Comparison of ENCODE assay signal across 1 cellular context in the genomic region with DNA sequence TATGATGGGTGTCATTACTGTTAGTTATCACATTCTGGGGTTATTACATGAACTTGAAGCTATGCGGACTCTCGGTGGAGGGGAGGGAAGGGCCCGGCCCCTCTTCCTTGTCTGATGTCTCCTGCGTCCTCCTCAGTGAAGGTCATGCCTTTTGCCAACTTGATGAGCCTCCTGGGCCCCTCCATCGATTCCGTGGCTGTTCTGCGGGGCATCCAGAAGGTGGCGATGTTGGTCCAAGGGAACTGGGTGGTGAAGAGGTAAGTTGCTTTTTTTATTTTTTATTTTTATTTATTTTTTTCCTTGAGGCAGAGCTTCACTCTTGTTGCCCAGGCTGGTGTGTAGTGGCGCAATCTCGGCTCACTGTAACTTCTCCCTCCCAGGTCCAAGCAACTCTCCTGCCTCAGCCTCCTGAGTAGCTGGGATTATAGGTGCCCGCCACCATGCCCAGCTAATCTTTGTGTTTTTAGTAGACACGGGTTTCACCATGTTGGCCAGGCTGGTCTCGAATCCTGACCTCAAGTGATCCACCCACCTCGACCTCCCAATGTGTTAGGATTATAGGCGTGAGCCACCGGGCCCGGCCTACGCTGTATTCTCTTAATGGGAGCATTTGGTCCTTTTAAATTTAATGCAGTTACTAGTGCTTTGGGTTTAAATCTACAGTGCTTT.
TF ChIP-seq lines count a peak whose summit lies in the region.

No MANE protein-coding gene starts in this region.

TF ChIP-seq in endothelial cell of umbilical vein, 7 proteins besides CTCF, POLR2A, EP300 and RAD21 (continued from another document):
- no peak for TF ChIP-seq MAX (IDR thresholded peaks at IDR 0.05; ENCODE audit: insufficient read depth, insufficient read length)
- TF ChIP-seq EZH2 (IDR thresholded peaks at IDR 0.05; ENCODE audit: borderline replicate concordance, low read depth, low read length, severe bottlenecking) = no peak
- no peak for TF ChIP-seq MYC (IDR thresholded peaks at IDR 0.05; ENCODE audit: low read depth, low read length)
